In the genomic region with DNA sequence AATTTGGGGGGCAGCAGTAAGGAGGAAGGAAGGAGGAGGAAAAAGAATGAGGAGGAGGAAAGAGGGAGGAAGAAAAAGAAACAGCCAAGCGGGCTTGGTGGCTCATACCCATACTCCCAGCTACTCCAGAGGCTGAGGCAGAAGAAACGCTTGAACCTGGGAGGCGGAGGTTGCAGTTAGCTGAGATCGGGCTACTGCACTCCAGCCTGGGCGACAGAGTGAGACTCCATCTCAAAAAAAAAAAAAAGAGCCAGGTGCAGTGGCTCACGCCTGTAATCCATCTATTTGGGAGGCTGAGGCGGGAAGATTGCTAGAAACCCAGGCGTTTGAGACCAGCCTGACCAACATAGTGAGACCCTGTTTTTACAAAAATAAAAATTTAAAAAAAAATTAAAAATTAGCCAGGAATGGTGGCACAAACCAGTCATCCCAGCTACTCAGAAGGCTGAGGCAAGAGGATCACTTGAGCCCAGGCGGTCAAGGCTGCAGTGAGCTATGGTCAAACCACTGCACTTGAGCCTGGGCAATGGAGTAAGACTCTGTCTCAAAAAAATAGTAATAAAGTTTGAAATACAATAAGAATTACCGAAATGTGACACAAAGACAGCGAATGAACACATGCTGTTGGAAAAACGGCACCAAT, we compare ENCODE assay signal across 8 cellular contexts. TPM values are rescaled to one million over a fixed set of nuclear protein-coding genes. Genes with fewer than 3 reads are reported as not detected.
DNase-seq lines count a peak whose midpoint lies in the region; ATAC-seq, FAIRE-seq and TF ChIP-seq lines count a peak whose summit lies in the region.

No MANE protein-coding gene starts in this region.

- DNase-seq in CD14-positive monocyte (ENCODE audit: low spot score) (no peak), ascending aorta (ENCODE audit: low spot score in 2 of 2) (no peak), KG1 (lab: John Stamatoyannopoulos, UW) (no peak), GM12892 (ENCODE audit: insufficient read length) (no peak)

- no peaks in the 10 kb centered on the region for H3K36me3 ChIP-seq in ascending aorta

- no peaks in the 10 kb centered on the region for H3K36me3 Mint-ChIP-seq in CD14-positive monocyte

- TF ChIP-seq CTCF in CD14-positive monocyte (IDR thresholded peaks at IDR 0.05) (no peak), ascending aorta (IDR thresholded peaks at IDR 0.05) (no peak)

- H3K27me3 ChIP-seq in ascending aorta (no peaks in the 10 kb centered on the region), mononuclear cell (ENCODE audit: insufficient read depth, low read length) (no peaks in the 10 kb centered on the region)

- peak overlapping the region; percentile 47 to 60 for H3K4me3 ChIP-seq in ascending aorta
- peak overlapping the region; percentile 26 for H3K4me3 ChIP-seq in mononuclear cell (ENCODE audit: low read length)

- FAIRE-seq in GM12892 (lab: Jason Lieb, UNC), result no peak

- H3K27ac ChIP-seq in ascending aorta, result peak overlapping the region; percentile 84 to 93

- H3K27me3 Mint-ChIP-seq in CD14-positive monocyte (ENCODE audit: low read depth in 3 of 3), result peaks cover 0 to 2% (median 1%) of the 10 kb centered on the region in 3 donors

- intact Hi-C loops in CD14-positive monocyte (cut with micrococcal nuclease) (no loop called here), ascending aorta (cut with DNase I) (loop anchor here (1.0 to 5.0 kb wide), 2 partner anchors 14 to 1788 kb away; partner anchors contain the start of genes CRCP and ZNF736)

- peak overlapping the region in 1 of 7 donors; percentile 82 for H3K27ac Mint-ChIP-seq in CD14-positive monocyte

- H3K9me3 Mint-ChIP-seq in CD14-positive monocyte, result no peaks in the 10 kb centered on the region

- peak overlapping the region; percentile 76 to 90 for H3K4me3 Mint-ChIP-seq in CD14-positive monocyte

- H3K9me3 ChIP-seq in ascending aorta, result no peaks in the 10 kb centered on the region
- no peaks in the 10 kb centered on the region for H3K9me3 ChIP-seq in mononuclear cell (ENCODE audit: low read depth, low read length)

- H3K4me1 Mint-ChIP-seq in CD14-positive monocyte, result peaks cover 14% of the 10 kb centered on the region

- ATAC-seq in HG02852 (IDR thresholded peaks at IDR 0.05; ENCODE audit: unreplicated experiment) (peak; percentile 25), GM21576 (IDR thresholded peaks at IDR 0.05; ENCODE audit: unreplicated experiment) (no peak)
- ATAC-seq in activated CD4-positive, CD25-positive, alpha-beta regulatory T cell treated with anti-CD3 and anti-CD28 coated beads, Interleukin-2, amount 50 U/mL, for 24 hours, result no peak

- H3K4me1 ChIP-seq in ascending aorta (no peaks in the 10 kb centered on the region), mononuclear cell (ENCODE audit: insufficient read depth, low read length) (peaks cover 15% of the 10 kb centered on the region)

- no peak for TF ChIP-seq POLR2A in GM12892 (IDR thresholded peaks at IDR 0.05; ENCODE audit: low read depth, low read length)

RNA-seq across cellular contexts. Expression of gene CRCP, which starts 14.1 kb away (rescaled TPM):
- 10 to 100 TPM; 14.0 to 15.5 TPM for polyA plus RNA-seq in CD14-positive monocyte
- total RNA-seq in ascending aorta, result 129 TPM
- 31.3 TPM for total RNA-seq in mononuclear cell
- 17.5 TPM for polyA plus RNA-seq in GM12892 (2012; ENCODE audit: missing spikeins)

RNA-seq across cellular contexts. Expression of gene ASL, which starts 24.9 kb away (rescaled TPM):
- 10 to 100 TPM; 29.7 to 35.9 TPM for polyA plus RNA-seq in CD14-positive monocyte
- total RNA-seq in ascending aorta, result 46.2 TPM
- 9.8 TPM for total RNA-seq in mononuclear cell
- 21.2 TPM for polyA plus RNA-seq in GM12892 (2012; ENCODE audit: missing spikeins)
